ENCODE assay signal across 16 cellular contexts in the genomic region with DNA sequence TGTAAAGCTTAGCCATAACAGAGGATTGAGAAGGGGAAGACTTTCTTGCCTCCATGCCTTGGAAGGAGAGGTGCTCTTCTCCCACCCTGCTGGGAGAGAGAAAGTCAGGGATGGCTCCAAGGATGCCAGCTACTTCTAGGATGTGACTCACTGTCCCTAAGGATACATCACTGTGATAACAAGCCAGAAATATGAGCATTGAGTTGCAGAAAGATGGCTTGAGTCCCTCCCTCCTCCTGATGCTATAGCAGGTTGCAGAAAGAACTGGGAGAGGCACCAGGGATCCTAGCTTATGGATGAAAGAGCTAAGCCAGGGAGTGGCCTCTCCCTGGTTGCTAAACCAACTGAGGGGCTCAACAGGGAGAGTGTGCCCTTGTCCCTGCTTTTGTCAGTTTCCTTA. TPM values are rescaled to one million over a fixed set of nuclear protein-coding genes. Genes with fewer than 3 reads are reported as not detected.
A peak's percentile ranks its signal among the peaks of the same experiment; 100 is the strongest.
DNase-seq lines count a peak whose midpoint lies in the region; ATAC-seq and TF ChIP-seq lines count a peak whose summit lies in the region.
"Had no signal": no experiment of that assay in that cellular context is flagged by ENCODE, and none has a peak within 500 bp of the region (broad histone marks: within the 10 kb centered on the region; RNA-seq: fewer than 3 reads in every experiment).

No MANE protein-coding gene starts in this region.

- H3K9me3 ChIP-seq in GM23248 (ENCODE audit: low read depth) = no peaks in the 10 kb centered on the region
- H3K9me3 ChIP-seq: BLaER1 treated with 17β-estradiol and CSF1 and Interleukin-3, amounts not matched to agents 10 nM and 100 nM had no signal

- ATAC-seq in GM18519 (IDR thresholded peaks at IDR 0.05; ENCODE audit: low FRiP score, unreplicated experiment) (no peak), GM23338 (no peak), GM19035 (IDR thresholded peaks at IDR 0.05; ENCODE audit: unreplicated experiment) (no peak)
- ATAC-seq: GM12878, T-helper 17 cell had no signal

- H3K4me3 ChIP-seq in AG10803 (ENCODE audit: low read length) (no peak overlapping the region), GM23248 (no peak overlapping the region), fibroblast of the aortic adventitia (ENCODE audit: low read depth, low read length) (no peak overlapping the region), GM23338 (no peak overlapping the region)
- H3K4me3 ChIP-seq: BLaER1 treated with 17β-estradiol and CSF1 and Interleukin-3, amounts not matched to agents 10 nM and 100 nM; GM12878 had no signal

- H3K27me3 ChIP-seq in GM23248 (replicated peaks; ENCODE audit: insufficient read depth) (no peaks in the 10 kb centered on the region), GM23338 (ENCODE audit: insufficient read depth) (no peaks in the 10 kb centered on the region)
- H3K27me3 ChIP-seq: BLaER1 treated with 17β-estradiol and CSF1 and Interleukin-3, amounts not matched to agents 10 nM and 100 nM had no signal

- H3K79me2 ChIP-seq in GM23248 (ENCODE audit: insufficient read depth) (no peaks in the 10 kb centered on the region), GM23338 (replicated peaks; ENCODE audit: insufficient read depth) (no peaks in the 10 kb centered on the region)

- H3F3A ChIP-seq in GM23248 (ENCODE audit: insufficient read depth) = peaks cover 20% of the 10 kb centered on the region; the same call in 1 of the 2 replicates
- H3F3A ChIP-seq in GM23338 (replicated peaks; ENCODE audit: low read depth) = no peaks in the 10 kb centered on the region

- TF ChIP-seq CTCF in AG10803 (conservative IDR thresholded peaks at IDR 0.05; ENCODE audit: low read length) (no peak), fibroblast of the aortic adventitia (IDR thresholded peaks at IDR 0.05; ENCODE audit: insufficient read depth, low read length) (no peak), GM23338 (conservative IDR thresholded peaks at IDR 0.05; ENCODE audit: low read depth in 2 of 2) (no peak)

- H3K27ac ChIP-seq in GM23248 = no peak overlapping the region
- H3K27ac ChIP-seq in GM23338 (ENCODE audit: low read depth) = no peak overlapping the region
- H3K27ac ChIP-seq: BLaER1 treated with 17β-estradiol and CSF1 and Interleukin-3, amounts not matched to agents 10 nM and 100 nM had no signal

- H3K27me3 Mint-ChIP-seq in GM23338 (ENCODE audit: insufficient read depth, low read depth, poor library complexity) = no peaks in the 10 kb centered on the region

- no peaks in the 10 kb centered on the region for H4K20me1 ChIP-seq in GM23248 (ENCODE audit: insufficient read depth)
- H4K20me1 ChIP-seq in GM23338 (replicated peaks; ENCODE audit: insufficient read depth) = no peaks in the 10 kb centered on the region
- H4K20me1 ChIP-seq: BLaER1 treated with 17β-estradiol and CSF1 and Interleukin-3, amounts not matched to agents 10 nM and 100 nM had no signal

- in situ Hi-C loops in GM23248 (cut with MboI) = no loop called here

- H3K36me3 Mint-ChIP-seq in GM23338 (ENCODE audit: low read depth) = no peaks in the 10 kb centered on the region

- H2AFZ ChIP-seq in GM23248 = no peak overlapping the region
- H2AFZ ChIP-seq in GM23338 = no peak overlapping the region

- no peak overlapping the region for H3K4me3 Mint-ChIP-seq in GM23338
- H3K4me3 Mint-ChIP-seq: T-helper 17 cell had no signal

- no peak overlapping the region for H3K4me2 ChIP-seq in GM23248 (ENCODE audit: unreplicated experiment)
- no peak overlapping the region for H3K4me2 ChIP-seq in GM23338
- H3K4me2 ChIP-seq: BLaER1 treated with 17β-estradiol and CSF1 and Interleukin-3, amounts not matched to agents 10 nM and 100 nM had no signal

- DNase-seq in AG10803 (ENCODE audit: low read depth) = peak; percentile 41
- DNase-seq in GM23248 = peak; percentile 78
- peak; percentile 30 for DNase-seq in T1000 (lab: John Stamatoyannopoulos, UW)
- DNase-seq in fibroblast of the aortic adventitia (ENCODE audit: low read depth) = peak; percentile 60
- DNase-seq in GM23338 (ENCODE audit: low spot score) = no peak
- DNase-seq in MV-4-11 (lab: John Stamatoyannopoulos, UW) = no peak
- DNase-seq: H7, NCI-H1092 treated with DMSO at 0.1 percent for 48 hours, NCI-H1694, NCI-H748 treated with DMSO at 0.1 percent for 48 hours, SHP77, T-helper 17 cell had no signal

- H3K9me2 ChIP-seq in GM23248 (ENCODE audit: insufficient read depth) = no peaks in the 10 kb centered on the region
- H3K9me2 ChIP-seq in GM23338 (ENCODE audit: insufficient read depth) = no peaks in the 10 kb centered on the region

- H3K9me3 Mint-ChIP-seq in GM23338 = no peaks in the 10 kb centered on the region; the same call in 2 of the 3 replicates

- H3K27ac Mint-ChIP-seq in GM23338 = no peak overlapping the region
- H3K27ac Mint-ChIP-seq: T-helper 17 cell had no signal

- H3K4me1 Mint-ChIP-seq in GM23338 = no peaks in the 10 kb centered on the region; the same call in 2 of the 3 replicates
- H3K4me1 Mint-ChIP-seq: T-helper 17 cell had no signal

- H3K36me3 ChIP-seq in GM23248 (ENCODE audit: low read depth) (no peaks in the 10 kb centered on the region), GM23338 (ENCODE audit: insufficient read depth) (no peaks in the 10 kb centered on the region)
- H3K36me3 ChIP-seq: BLaER1 treated with 17β-estradiol and CSF1 and Interleukin-3, amounts not matched to agents 10 nM and 100 nM had no signal

- H3K4me1 ChIP-seq in GM23248 (ENCODE audit: insufficient read depth) (peaks cover 31% of the 10 kb centered on the region), GM23338 (ENCODE audit: insufficient read depth) (no peaks in the 10 kb centered on the region)

- H3K9ac ChIP-seq in GM23248 = no peak overlapping the region
- H3K9ac ChIP-seq: BLaER1 treated with 17β-estradiol and CSF1 and Interleukin-3, amounts not matched to agents 10 nM and 100 nM had no signal

TF ChIP-seq in GM23338, 12 proteins besides CTCF, POLR2A, EP300 and RAD21:
- TF ChIP-seq NANOG (IDR thresholded peaks at IDR 0.05; ENCODE audit: borderline replicate concordance) = no peak
- TF ChIP-seq, protein P1, sequence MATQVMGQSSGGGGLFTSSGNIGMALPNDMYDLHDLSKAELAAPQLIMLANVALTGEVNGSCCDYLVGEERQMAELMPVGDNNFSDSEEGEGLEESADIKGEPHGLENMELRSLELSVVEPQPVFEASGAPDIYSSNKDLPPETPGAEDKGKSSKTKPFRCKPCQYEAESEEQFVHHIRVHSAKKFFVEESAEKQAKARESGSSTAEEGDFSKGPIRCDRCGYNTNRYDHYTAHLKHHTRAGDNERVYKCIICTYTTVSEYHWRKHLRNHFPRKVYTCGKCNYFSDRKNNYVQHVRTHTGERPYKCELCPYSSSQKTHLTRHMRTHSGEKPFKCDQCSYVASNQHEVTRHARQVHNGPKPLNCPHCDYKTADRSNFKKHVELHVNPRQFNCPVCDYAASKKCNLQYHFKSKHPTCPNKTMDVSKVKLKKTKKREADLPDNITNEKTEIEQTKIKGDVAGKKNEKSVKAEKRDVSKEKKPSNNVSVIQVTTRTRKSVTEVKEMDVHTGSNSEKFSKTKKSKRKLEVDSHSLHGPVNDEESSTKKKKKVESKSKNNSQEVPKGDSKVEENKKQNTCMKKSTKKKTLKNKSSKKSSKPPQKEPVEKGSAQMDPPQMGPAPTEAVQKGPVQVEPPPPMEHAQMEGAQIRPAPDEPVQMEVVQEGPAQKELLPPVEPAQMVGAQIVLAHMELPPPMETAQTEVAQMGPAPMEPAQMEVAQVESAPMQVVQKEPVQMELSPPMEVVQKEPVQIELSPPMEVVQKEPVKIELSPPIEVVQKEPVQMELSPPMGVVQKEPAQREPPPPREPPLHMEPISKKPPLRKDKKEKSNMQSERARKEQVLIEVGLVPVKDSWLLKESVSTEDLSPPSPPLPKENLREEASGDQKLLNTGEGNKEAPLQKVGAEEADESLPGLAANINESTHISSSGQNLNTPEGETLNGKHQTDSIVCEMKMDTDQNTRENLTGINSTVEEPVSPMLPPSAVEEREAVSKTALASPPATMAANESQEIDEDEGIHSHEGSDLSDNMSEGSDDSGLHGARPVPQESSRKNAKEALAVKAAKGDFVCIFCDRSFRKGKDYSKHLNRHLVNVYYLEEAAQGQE (IDR thresholded peaks at IDR 0.05; ENCODE audit: unreplicated experiment) = no peak
- no peak for TF ChIP-seq JUNB (IDR thresholded peaks at IDR 0.05; ENCODE audit: unreplicated experiment)
- TF ChIP-seq EZH2 (IDR thresholded peaks at IDR 0.05; ENCODE audit: low read depth, unreplicated experiment) = no peak
- no peak for TF ChIP-seq ZNF114 (CRISPR knock-in tag; IDR thresholded peaks at IDR 0.05)
- TF ChIP-seq EZH2phosphoT487 (IDR thresholded peaks at IDR 0.05; ENCODE audit: unreplicated experiment) = no peak

RNA-seq across cellular contexts. Expression of a gene that starts 27.8 kb away (rescaled TPM):
- 30.9 and 37.0 TPM in 2 replicates for total RNA-seq in GM23248 (2014; rRNA removed; shearing (Covaris generic))
- polyA plus RNA-seq in GM23248 (2016; fragmentation: Nextera tagmentation; extraction: Ambion mirVana) (12.4 and 12.5 TPM in 2 replicates), GM23338 (2016; fragmentation: Nextera tagmentation; extraction: Ambion mirVana) (9.4 and 10.0 TPM in 2 replicates)
- total RNA-seq in fibroblast of the aortic adventitia (ENCODE audit: low replicate concordance) = 8.3 and 78.2 TPM in 2 replicates
- total RNA-seq in GM23338 (2014; rRNA removed; shearing (Covaris generic)) = 16.1 and 18.4 TPM in 2 replicates
- total RNA-seq: T-helper 17 cell had no signal

Comparison
In these comparisons a context has a peak if more than half of its experiments do, and no peak if none do; other contexts are left out.
1. DNase-seq: peak in AG10803 (single experiment), GM23248 (single experiment), T1000 (single experiment) and fibroblast of the aortic adventitia (single experiment); none in GM23338 (single experiment) and MV-4-11 (single experiment).